1 cellular context compared by ENCODE assay signal in the genomic region with DNA sequence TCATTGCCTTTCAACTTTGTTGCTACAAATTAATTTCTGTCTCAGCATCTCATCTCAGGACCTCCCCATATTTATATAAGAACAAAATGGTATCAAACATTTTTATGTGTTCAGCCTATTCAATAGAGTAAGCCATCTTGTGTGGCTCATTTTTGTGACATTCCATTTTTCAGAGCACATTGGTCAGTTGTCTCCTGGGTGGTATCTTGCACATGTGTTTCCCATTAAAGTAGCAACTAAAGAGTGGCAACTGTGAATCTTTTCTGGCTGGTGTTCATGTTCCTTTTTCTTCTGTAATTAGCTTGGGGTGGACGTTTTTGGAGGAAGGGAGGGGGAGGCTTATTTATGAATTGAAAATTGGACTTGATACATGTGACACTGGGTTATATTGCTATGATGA.
TF ChIP-seq lines count a peak whose summit lies in the region.

No MANE protein-coding gene starts in this region.

TF ChIP-seq in SK-N-SH treated with all-trans-retinoic acid at 6 μM for 48 hours, 23 proteins besides CTCF, POLR2A, EP300 and RAD21 (continued from another document):
- TF ChIP-seq, protein P1, sequence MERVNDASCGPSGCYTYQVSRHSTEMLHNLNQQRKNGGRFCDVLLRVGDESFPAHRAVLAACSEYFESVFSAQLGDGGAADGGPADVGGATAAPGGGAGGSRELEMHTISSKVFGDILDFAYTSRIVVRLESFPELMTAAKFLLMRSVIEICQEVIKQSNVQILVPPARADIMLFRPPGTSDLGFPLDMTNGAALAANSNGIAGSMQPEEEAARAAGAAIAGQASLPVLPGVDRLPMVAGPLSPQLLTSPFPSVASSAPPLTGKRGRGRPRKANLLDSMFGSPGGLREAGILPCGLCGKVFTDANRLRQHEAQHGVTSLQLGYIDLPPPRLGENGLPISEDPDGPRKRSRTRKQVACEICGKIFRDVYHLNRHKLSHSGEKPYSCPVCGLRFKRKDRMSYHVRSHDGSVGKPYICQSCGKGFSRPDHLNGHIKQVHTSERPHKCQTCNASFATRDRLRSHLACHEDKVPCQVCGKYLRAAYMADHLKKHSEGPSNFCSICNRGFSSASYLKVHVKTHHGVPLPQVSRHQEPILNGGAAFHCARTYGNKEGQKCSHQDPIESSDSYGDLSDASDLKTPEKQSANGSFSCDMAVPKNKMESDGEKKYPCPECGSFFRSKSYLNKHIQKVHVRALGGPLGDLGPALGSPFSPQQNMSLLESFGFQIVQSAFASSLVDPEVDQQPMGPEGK (CRISPR knock-in tag; IDR thresholded peaks at IDR 0.05; ENCODE audit: borderline replicate concordance), result no peak
- TF ChIP-seq ARNTL (CRISPR knock-in tag; IDR thresholded peaks at IDR 0.05; ENCODE audit: borderline replicate concordance, low read depth) (no peak), SNAI2 (CRISPR knock-in tag; IDR thresholded peaks at IDR 0.05) (no peak)
TF ChIP-seq in SK-N-SH treated with all-trans-retinoic acid at 6 μM for 48 hours: peak in this region for 0.
